Comparison of ENCODE assay signal across 24 cellular contexts in genomic region chr10:131270461-131271190, GRCh38. TPM values are rescaled to one million over a fixed set of nuclear protein-coding genes. Genes with fewer than 3 reads are reported as not detected.
"Had no signal": no experiment of that assay in that cellular context is flagged by ENCODE, and none has a peak within 500 bp of the region (broad histone marks: within the 10 kb centered on the region; RNA-seq: fewer than 3 reads in every experiment).

No MANE protein-coding gene starts in this region.

- H3K36me3 ChIP-seq: adrenal gland had no signal

- DNase-seq: activated CD4-positive, alpha-beta T cell treated with anti-CD3 and anti-CD28 coated beads for 48 hours; activated CD4-positive, alpha-beta T cell treated with anti-CD3 and anti-CD28 coated beads, Interleukin-2, amount 50 U/mL, for 4 hours; activated CD4-positive, CD25-positive, alpha-beta regulatory T cell treated with anti-CD3 and anti-CD28 coated beads, Interleukin-2, amount 50 U/mL, for 72 hours; activated CD8-positive, alpha-beta memory T cell treated with anti-CD3 and anti-CD28 coated beads, Interleukin-2, amount 50 U/mL, for 48 hours; activated CD8-positive, alpha-beta T cell treated with anti-CD3 and anti-CD28 coated beads, Interleukin-2, amount 10 ng/mL, durations not matched to agents 7 days and 5 days; activated naive CD4-positive, alpha-beta T cell treated with anti-CD3 and anti-CD28 coated beads, Interleukin-2, amount 50 U/mL, for 16 hours; activated naive CD8-positive, alpha-beta T cell treated with anti-CD3 and anti-CD28 coated beads, Interleukin-2, amount 10 ng/mL, durations not matched to agents 7 days and 5 days; activated T-cell treated with anti-CD3 and anti-CD28 coated beads, Interleukin-2, amount 50 U/mL, for 1 hour; KG1; NCI-H1417 treated with DMSO at 0.1 percent for 48 hours; NCI-H1694; NCI-H446 treated with DMSO at 0.1 percent for 48 hours; NCI-H524 treated with DMSO at 0.1 percent for 48 hours; NCI-H748 treated with DMSO at 0.1 percent for 48 hours; OCI-M1; RPMI8226; SW 1271 had no signal

- ATAC-seq: activated CD8-positive, alpha-beta T cell treated with anti-CD3 and anti-CD28 coated beads, Interleukin-2, amount 10 ng/mL, durations not matched to agents 7 days and 5 days; Right ventricle myocardium inferior; WTC11 had no signal

- H3K9me3 ChIP-seq: adrenal gland had no signal

- H3K4me1 ChIP-seq: adrenal gland had no signal

- H3K4me3 ChIP-seq: adrenal gland, SK-N-MC had no signal

- H3K27ac ChIP-seq: adrenal gland, SK-N-MC had no signal

RNA-seq across cellular contexts. Expression of gene TCERG1L, which starts 40.9 kb away (rescaled TPM):
- total RNA-seq: cardiac septum, LHCN-M2, MCF 10A, Right ventricle myocardium inferior had no signal
